Comparison of ENCODE assay signal across 2 cellular contexts in the genomic region with DNA sequence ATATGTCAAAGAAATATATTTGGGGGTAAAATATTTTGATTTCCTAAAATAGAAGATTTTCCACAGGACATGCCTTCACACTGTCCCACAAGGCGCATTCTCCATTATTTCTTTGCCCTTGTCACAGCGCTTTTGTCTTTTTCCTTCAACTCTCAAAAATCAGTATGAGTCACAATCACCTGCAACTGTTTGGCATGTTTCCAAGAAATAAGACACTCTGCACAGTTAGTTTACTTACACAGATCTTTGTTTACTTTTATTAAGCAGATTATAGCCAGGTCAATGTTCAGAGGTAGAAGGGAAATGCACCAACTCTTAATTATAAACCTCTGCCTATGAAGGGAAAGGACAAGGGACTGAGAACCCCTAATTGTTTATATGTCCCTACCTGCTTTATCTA.
TF ChIP-seq lines count a peak whose summit lies in the region.

No MANE protein-coding gene starts in this region.

TF ChIP-seq in Ishikawa, 13 proteins besides CTCF, POLR2A, EP300 and RAD21 (continued from another document):
- TF ChIP-seq FOXM1 (IDR thresholded peaks at IDR 0.05; ENCODE audit: borderline replicate concordance, low read depth) (no peak), CREB1 (IDR thresholded peaks at IDR 0.05; ENCODE audit: low read depth) (no peak)

TF ChIP-seq in HepG2, 621 proteins besides CTCF, POLR2A, EP300 and RAD21 (continued from another document and continues in another):
- TF ChIP-seq, protein P1, sequence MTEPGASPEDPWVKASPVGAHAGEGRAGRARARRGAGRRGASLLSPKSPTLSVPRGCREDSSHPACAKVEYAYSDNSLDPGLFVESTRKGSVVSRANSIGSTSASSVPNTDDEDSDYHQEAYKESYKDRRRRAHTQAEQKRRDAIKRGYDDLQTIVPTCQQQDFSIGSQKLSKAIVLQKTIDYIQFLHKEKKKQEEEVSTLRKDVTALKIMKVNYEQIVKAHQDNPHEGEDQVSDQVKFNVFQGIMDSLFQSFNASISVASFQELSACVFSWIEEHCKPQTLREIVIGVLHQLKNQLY (CRISPR knock-in tag; IDR thresholded peaks at IDR 0.05): peak; percentile 72
- TF ChIP-seq CEBPG (CRISPR knock-in tag; IDR thresholded peaks at IDR 0.05) (peak; percentile 44; the same call in 1 of the 2 replicates), SP2 (CRISPR knock-in tag; IDR thresholded peaks at IDR 0.05) (no peak), ZKSCAN8 (CRISPR knock-in tag; IDR thresholded peaks at IDR 0.05; ENCODE audit: borderline replicate concordance) (peak; percentile 43; the same call in 1 of the 2 replicates), ASH2L (IDR thresholded peaks at IDR 0.05; ENCODE audit: insufficient read length, low read depth, low read length) (peak; percentile 58), MED8 (CRISPR knock-in tag; IDR thresholded peaks at IDR 0.05; ENCODE audit: insufficient replicate concordance) (no peak), CREB1 (IDR thresholded peaks at IDR 0.05) (no peak), CREB1 (CRISPR knock-in tag; IDR thresholded peaks at IDR 0.05) (peak; percentile 71), CCAR2 (optimal IDR thresholded peaks at IDR 0.05; ENCODE audit: low read depth, low read length) (no peak), PAWR (CRISPR knock-in tag; IDR thresholded peaks at IDR 0.05; ENCODE audit: borderline replicate concordance) (no peak), ZNF207 (IDR thresholded peaks at IDR 0.05; ENCODE audit: borderline replicate concordance) (no peak), GLI4 (CRISPR knock-in tag; IDR thresholded peaks at IDR 0.05; ENCODE audit: borderline replicate concordance) (no peak), FOSL2 (CRISPR knock-in tag; IDR thresholded peaks at IDR 0.05) (peak; percentile 95), HOXA9 (CRISPR knock-in tag; IDR thresholded peaks at IDR 0.05; ENCODE audit: borderline replicate concordance) (no peak), NFE2L2 (IDR thresholded peaks at IDR 0.05; ENCODE audit: low read length) (no peak), PCBP2 (optimal IDR thresholded peaks at IDR 0.05; ENCODE audit: low read depth, low read length, poor library complexity, severe bottlenecking) (no peak), ZNF644 (CRISPR knock-in tag; IDR thresholded peaks at IDR 0.05; ENCODE audit: low read depth) (no peak), KDM2A (CRISPR knock-in tag; IDR thresholded peaks at IDR 0.05; ENCODE audit: borderline replicate concordance, low read depth) (no peak), GATAD2A (CRISPR knock-in tag; IDR thresholded peaks at IDR 0.05) (peak; percentile 94), FOXA3 (CRISPR knock-in tag; IDR thresholded peaks at IDR 0.05) (peak; percentile 94), ZZZ3 (CRISPR knock-in tag; IDR thresholded peaks at IDR 0.05; ENCODE audit: borderline replicate concordance) (no peak)
- TF ChIP-seq, protein P2, sequence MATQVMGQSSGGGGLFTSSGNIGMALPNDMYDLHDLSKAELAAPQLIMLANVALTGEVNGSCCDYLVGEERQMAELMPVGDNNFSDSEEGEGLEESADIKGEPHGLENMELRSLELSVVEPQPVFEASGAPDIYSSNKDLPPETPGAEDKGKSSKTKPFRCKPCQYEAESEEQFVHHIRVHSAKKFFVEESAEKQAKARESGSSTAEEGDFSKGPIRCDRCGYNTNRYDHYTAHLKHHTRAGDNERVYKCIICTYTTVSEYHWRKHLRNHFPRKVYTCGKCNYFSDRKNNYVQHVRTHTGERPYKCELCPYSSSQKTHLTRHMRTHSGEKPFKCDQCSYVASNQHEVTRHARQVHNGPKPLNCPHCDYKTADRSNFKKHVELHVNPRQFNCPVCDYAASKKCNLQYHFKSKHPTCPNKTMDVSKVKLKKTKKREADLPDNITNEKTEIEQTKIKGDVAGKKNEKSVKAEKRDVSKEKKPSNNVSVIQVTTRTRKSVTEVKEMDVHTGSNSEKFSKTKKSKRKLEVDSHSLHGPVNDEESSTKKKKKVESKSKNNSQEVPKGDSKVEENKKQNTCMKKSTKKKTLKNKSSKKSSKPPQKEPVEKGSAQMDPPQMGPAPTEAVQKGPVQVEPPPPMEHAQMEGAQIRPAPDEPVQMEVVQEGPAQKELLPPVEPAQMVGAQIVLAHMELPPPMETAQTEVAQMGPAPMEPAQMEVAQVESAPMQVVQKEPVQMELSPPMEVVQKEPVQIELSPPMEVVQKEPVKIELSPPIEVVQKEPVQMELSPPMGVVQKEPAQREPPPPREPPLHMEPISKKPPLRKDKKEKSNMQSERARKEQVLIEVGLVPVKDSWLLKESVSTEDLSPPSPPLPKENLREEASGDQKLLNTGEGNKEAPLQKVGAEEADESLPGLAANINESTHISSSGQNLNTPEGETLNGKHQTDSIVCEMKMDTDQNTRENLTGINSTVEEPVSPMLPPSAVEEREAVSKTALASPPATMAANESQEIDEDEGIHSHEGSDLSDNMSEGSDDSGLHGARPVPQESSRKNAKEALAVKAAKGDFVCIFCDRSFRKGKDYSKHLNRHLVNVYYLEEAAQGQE (IDR thresholded peaks at IDR 0.05; ENCODE audit: borderline replicate concordance in 1 of 2, low read depth in 1 of 2, low read length in 2 of 2): no peak
- TF ChIP-seq, protein P3, sequence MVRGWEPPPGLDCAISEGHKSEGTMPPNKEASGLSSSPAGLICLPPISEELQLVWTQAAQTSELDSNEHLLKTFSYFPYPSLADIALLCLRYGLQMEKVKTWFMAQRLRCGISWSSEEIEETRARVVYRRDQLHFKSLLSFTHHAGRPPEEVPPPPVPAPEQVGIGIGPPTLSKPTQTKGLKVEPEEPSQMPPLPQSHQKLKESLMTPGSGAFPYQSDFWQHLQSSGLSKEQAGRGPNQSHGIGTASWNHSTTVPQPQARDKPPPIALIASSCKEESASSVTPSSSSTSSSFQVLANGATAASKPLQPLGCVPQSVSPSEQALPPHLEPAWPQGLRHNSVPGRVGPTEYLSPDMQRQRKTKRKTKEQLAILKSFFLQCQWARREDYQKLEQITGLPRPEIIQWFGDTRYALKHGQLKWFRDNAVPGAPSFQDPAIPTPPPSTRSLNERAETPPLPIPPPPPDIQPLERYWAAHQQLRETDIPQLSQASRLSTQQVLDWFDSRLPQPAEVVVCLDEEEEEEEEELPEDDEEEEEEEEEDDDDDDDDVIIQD (CRISPR knock-in tag; IDR thresholded peaks at IDR 0.05; ENCODE audit: low read depth): peak; percentile 79
- TF ChIP-seq, protein P4, sequence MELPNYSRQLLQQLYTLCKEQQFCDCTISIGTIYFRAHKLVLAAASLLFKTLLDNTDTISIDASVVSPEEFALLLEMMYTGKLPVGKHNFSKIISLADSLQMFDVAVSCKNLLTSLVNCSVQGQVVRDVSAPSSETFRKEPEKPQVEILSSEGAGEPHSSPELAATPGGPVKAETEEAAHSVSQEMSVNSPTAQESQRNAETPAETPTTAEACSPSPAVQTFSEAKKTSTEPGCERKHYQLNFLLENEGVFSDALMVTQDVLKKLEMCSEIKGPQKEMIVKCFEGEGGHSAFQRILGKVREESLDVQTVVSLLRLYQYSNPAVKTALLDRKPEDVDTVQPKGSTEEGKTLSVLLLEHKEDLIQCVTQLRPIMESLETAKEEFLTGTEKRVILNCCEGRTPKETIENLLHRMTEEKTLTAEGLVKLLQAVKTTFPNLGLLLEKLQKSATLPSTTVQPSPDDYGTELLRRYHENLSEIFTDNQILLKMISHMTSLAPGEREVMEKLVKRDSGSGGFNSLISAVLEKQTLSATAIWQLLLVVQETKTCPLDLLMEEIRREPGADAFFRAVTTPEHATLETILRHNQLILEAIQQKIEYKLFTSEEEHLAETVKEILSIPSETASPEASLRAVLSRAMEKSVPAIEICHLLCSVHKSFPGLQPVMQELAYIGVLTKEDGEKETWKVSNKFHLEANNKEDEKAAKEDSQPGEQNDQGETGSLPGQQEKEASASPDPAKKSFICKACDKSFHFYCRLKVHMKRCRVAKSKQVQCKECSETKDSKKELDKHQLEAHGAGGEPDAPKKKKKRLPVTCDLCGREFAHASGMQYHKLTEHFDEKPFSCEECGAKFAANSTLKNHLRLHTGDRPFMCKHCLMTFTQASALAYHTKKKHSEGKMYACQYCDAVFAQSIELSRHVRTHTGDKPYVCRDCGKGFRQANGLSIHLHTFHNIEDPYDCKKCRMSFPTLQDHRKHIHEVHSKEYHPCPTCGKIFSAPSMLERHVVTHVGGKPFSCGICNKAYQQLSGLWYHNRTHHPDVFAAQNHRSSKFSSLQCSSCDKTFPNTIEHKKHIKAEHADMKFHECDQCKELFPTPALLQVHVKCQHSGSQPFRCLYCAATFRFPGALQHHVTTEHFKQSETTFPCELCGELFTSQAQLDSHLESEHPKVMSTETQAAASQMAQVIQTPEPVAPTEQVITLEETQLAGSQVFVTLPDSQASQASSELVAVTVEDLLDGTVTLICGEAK (IDR thresholded peaks at IDR 0.05): no peak
- TF ChIP-seq, protein P4 (CRISPR knock-in tag; IDR thresholded peaks at IDR 0.05): no peak
- TF ChIP-seq, protein P5, sequence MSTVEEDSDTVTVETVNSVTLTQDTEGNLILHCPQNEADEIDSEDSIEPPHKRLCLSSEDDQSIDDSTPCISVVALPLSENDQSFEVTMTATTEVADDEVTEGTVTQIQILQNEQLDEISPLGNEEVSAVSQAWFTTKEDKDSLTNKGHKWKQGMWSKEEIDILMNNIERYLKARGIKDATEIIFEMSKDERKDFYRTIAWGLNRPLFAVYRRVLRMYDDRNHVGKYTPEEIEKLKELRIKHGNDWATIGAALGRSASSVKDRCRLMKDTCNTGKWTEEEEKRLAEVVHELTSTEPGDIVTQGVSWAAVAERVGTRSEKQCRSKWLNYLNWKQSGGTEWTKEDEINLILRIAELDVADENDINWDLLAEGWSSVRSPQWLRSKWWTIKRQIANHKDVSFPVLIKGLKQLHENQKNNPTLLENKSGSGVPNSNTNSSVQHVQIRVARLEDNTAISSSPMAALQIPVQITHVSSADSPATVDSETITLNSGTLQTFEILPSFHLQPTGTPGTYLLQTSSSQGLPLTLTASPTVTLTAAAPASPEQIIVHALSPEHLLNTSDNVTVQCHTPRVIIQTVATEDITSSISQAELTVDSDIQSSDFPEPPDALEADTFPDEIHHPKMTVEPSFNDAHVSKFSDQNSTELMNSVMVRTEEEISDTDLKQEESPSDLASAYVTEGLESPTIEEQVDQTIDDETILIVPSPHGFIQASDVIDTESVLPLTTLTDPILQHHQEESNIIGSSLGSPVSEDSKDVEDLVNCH (CRISPR knock-in tag; IDR thresholded peaks at IDR 0.05): no peak
- TF ChIP-seq, protein P6, sequence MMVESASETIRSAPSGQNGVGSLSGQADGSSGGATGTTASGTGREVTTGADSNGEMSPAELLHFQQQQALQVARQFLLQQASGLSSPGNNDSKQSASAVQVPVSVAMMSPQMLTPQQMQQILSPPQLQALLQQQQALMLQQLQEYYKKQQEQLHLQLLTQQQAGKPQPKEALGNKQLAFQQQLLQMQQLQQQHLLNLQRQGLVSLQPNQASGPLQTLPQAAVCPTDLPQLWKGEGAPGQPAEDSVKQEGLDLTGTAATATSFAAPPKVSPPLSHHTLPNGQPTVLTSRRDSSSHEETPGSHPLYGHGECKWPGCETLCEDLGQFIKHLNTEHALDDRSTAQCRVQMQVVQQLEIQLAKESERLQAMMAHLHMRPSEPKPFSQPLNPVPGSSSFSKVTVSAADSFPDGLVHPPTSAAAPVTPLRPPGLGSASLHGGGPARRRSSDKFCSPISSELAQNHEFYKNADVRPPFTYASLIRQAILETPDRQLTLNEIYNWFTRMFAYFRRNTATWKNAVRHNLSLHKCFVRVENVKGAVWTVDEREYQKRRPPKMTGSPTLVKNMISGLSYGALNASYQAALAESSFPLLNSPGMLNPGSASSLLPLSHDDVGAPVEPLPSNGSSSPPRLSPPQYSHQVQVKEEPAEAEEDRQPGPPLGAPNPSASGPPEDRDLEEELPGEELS (CRISPR knock-in tag; IDR thresholded peaks at IDR 0.05): peak; percentile 87
- TF ChIP-seq, protein P7, sequence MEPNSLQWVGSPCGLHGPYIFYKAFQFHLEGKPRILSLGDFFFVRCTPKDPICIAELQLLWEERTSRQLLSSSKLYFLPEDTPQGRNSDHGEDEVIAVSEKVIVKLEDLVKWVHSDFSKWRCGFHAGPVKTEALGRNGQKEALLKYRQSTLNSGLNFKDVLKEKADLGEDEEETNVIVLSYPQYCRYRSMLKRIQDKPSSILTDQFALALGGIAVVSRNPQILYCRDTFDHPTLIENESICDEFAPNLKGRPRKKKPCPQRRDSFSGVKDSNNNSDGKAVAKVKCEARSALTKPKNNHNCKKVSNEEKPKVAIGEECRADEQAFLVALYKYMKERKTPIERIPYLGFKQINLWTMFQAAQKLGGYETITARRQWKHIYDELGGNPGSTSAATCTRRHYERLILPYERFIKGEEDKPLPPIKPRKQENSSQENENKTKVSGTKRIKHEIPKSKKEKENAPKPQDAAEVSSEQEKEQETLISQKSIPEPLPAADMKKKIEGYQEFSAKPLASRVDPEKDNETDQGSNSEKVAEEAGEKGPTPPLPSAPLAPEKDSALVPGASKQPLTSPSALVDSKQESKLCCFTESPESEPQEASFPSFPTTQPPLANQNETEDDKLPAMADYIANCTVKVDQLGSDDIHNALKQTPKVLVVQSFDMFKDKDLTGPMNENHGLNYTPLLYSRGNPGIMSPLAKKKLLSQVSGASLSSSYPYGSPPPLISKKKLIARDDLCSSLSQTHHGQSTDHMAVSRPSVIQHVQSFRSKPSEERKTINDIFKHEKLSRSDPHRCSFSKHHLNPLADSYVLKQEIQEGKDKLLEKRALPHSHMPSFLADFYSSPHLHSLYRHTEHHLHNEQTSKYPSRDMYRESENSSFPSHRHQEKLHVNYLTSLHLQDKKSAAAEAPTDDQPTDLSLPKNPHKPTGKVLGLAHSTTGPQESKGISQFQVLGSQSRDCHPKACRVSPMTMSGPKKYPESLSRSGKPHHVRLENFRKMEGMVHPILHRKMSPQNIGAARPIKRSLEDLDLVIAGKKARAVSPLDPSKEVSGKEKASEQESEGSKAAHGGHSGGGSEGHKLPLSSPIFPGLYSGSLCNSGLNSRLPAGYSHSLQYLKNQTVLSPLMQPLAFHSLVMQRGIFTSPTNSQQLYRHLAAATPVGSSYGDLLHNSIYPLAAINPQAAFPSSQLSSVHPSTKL (CRISPR knock-in tag; IDR thresholded peaks at IDR 0.05): peak; percentile 93
